ENCODE assay signal across 15 cellular contexts in the genomic region with DNA sequence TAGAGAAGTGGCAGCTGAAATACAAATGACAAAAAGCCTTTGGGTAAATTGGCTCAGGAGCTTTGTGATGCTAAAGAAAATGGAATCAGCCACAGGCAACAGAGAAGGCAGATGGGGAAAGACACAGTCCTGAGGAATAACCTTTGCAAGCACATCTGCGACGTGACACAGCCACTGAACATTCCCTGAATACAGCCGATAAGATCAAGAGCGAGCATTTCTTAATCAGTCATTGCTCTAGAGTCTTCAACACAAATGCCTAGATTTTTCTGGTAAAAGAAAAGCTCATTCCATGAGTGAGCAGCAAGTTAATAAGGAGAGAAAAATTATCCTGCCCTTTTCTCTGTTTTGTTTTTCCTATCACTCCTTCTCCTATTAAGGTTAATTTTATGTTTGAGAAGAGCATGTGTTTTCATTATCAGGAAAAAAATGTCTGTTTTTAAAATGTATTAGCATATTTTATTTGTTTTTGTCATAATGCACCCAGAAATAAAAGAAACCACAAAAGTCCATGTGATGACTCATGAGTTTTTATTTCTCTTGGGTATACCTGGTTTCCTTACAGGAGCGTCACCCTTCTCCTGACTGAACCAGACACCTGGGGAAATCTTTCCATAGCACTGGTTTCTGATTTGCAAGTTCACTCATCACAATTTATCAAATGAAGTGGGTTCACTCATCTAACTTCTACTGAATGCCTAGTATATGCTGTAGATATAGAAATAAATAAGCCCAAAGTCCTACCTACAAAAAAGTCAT. TPM values are rescaled to one million over a fixed set of nuclear protein-coding genes. Genes with fewer than 3 reads are reported as not detected.
DNase-seq lines count a peak whose midpoint lies in the region; ATAC-seq and TF ChIP-seq lines count a peak whose summit lies in the region.
"Had no signal": no experiment of that assay in that cellular context is flagged by ENCODE, and none has a peak within 500 bp of the region (broad histone marks: within the 10 kb centered on the region; RNA-seq: fewer than 3 reads in every experiment).

No MANE protein-coding gene starts in this region.

- H3K4me3 Mint-ChIP-seq in MCF 10A (ENCODE audit: unreplicated experiment) = peak overlapping the region; percentile 21
- no peak overlapping the region for H3K4me3 Mint-ChIP-seq in nephron
- H3K4me3 Mint-ChIP-seq: activated CD4-positive, alpha-beta T cell treated with anti-CD3 and anti-CD28 coated beads, Interleukin-2, amount 10 ng/mL, durations not matched to agents 7 days and 5 days; CD4-positive, CD25-positive, alpha-beta regulatory T cell had no signal

- intact Hi-C loops in MCF 10A (cut with micrococcal nuclease) = loop anchor here (2.0 to 5.0 kb wide), 2 partner anchors 518 to 603 kb away; no protein-coding TSS in a partner anchor

- DNase-seq in activated CD4-positive, CD25-positive, alpha-beta regulatory T cell treated with anti-CD3 and anti-CD28 coated beads, Interleukin-2, amount 50 U/mL, for 72 hours = no peak
- DNase-seq in LoVo (ENCODE audit: low spot score) (peak; percentile 85), MCF 10A (ENCODE audit: unreplicated experiment) (peak; percentile 53), superior temporal gyrus (ENCODE audit: extremely low spot score) (no peak), NCI-H82 (lab: John Stamatoyannopoulos, UW) (no peak), dermis blood vessel endothelial cell (no peak)
- DNase-seq: activated CD4-positive, alpha-beta T cell treated with anti-CD3 and anti-CD28 coated beads, Interleukin-2, amount 10 ng/mL, durations not matched to agents 7 days and 5 days; activated T-cell treated with anti-CD3 and anti-CD28 coated beads for 4 hours; CD4-positive, CD25-positive, alpha-beta regulatory T cell; foreskin melanocyte; NCI-H187 treated with DMSO at 0.1 percent for 48 hours; NCI-H446; small intestine had no signal

- CTCF ChIA-PET in MCF 10A (lab: Yijun Ruan, JAX) = interaction anchor here (0.6 to 4.5 kb wide), 21 partner anchors 13 to 963 kb away, joined by 3 to 69 read pairs (median 6); a partner anchor contains a TSS

- H3K4me1 Mint-ChIP-seq in MCF 10A (ENCODE audit: insufficient read depth, unreplicated experiment) = peaks cover 21% of the 10 kb centered on the region
- peaks cover 16% of the 10 kb centered on the region for H3K4me1 Mint-ChIP-seq in nephron

- no TSS peak for BruUV-seq in MCF 10A (replicated peaks; lab: Mats Ljungman, UMichigan)

- ATAC-seq in activated CD4-positive, CD25-positive, alpha-beta regulatory T cell treated with anti-CD3 and anti-CD28 coated beads, Interleukin-2, amount 50 U/mL, for 24 hours = peak; percentile 21 to 52

- H3K9me3 Mint-ChIP-seq in MCF 10A (ENCODE audit: unreplicated experiment) (no peaks in the 10 kb centered on the region), nephron (no peaks in the 10 kb centered on the region)
- H3K9me3 Mint-ChIP-seq: activated CD4-positive, alpha-beta T cell treated with anti-CD3 and anti-CD28 coated beads, Interleukin-2, amount 10 ng/mL, durations not matched to agents 7 days and 5 days had no signal

- no peak for TF ChIP-seq CTCF in MCF 10A (IDR thresholded peaks at IDR 0.05; ENCODE audit: unreplicated experiment)
- TF ChIP-seq CTCF in nephron (IDR thresholded peaks at IDR 0.05; ENCODE audit: unreplicated experiment in 3 of 3) = no peak

- H3K36me3 Mint-ChIP-seq in MCF 10A (ENCODE audit: insufficient read depth, unreplicated experiment) (no peaks in the 10 kb centered on the region), nephron (ENCODE audit: low read depth) (no peaks in the 10 kb centered on the region)
- H3K36me3 Mint-ChIP-seq: CD4-positive, CD25-positive, alpha-beta regulatory T cell had no signal

- POLR2A ChIA-PET in MCF 10A (lab: Yijun Ruan, JAX) = interaction anchor here (0.7 to 3.5 kb wide), 10 partner anchors 15 to 1161 kb away, joined by 3 to 25 read pairs (median 4); a partner anchor contains a TSS

- peak overlapping the region; percentile 72 for H3K27ac Mint-ChIP-seq in MCF 10A (ENCODE audit: low read depth, unreplicated experiment)
- peak overlapping the region; percentile 5 to 56 (median 56) for H3K27ac Mint-ChIP-seq in nephron
- H3K27ac Mint-ChIP-seq: activated CD4-positive, alpha-beta T cell treated with anti-CD3 and anti-CD28 coated beads, Interleukin-2, amount 10 ng/mL, durations not matched to agents 7 days and 5 days had no signal

- no peaks in the 10 kb centered on the region for H3K27me3 Mint-ChIP-seq in MCF 10A (ENCODE audit: insufficient read depth, unreplicated experiment)
- no peaks in the 10 kb centered on the region for H3K27me3 Mint-ChIP-seq in nephron (ENCODE audit: low read depth)
- H3K27me3 Mint-ChIP-seq: activated CD4-positive, alpha-beta T cell treated with anti-CD3 and anti-CD28 coated beads, Interleukin-2, amount 10 ng/mL, durations not matched to agents 7 days and 5 days had no signal

RNA-seq across cellular contexts. Expression of a gene that starts 45.4 kb away (rescaled TPM):
- total RNA-seq in MCF 10A (2022) (5.1 and 9.6 TPM in 2 replicates), dermis blood vessel endothelial cell (0.19 and 0.51 TPM in 2 replicates)

RNA-seq across cellular contexts. Expression of a gene that starts 45.8 kb away (rescaled TPM):
- 13.0 and 32.6 TPM in 2 replicates for total RNA-seq in MCF 10A (2022)
- 4.2 and 4.8 TPM in 2 replicates for total RNA-seq in dermis blood vessel endothelial cell

Comparison
In these comparisons a context has a peak if more than half of its experiments do, and no peak if none do; other contexts are left out.
1. DNase-seq: peak in LoVo (single experiment) and MCF 10A (single experiment); none in activated CD4-positive, CD25-positive, alpha-beta regulatory T cell treated with anti-CD3 and anti-CD28 coated beads, Interleukin-2, amount 50 U/mL, for 72 hours (single experiment), superior temporal gyrus (single experiment), NCI-H82 (single experiment) and dermis blood vessel endothelial cell (single experiment).